ENCODE assay signal across 2 cellular contexts in the genomic region with DNA sequence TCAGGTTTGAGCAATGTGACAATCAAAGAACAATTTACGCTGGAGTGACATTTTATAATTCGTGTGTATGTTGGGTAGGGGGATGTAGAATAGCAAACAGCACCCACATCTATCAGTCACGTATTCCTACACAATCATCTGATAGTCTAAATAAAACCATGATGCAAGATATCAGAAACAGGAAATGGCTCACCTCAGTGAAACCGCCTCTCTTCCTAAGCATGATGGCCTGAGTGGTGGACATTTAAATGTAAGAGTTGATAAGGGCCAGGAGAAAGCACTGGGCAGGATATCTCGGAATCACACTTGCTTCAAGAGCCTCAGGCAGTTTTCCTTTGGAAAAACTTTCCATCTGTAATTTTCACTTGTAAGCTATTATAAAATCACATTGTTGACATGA.
TF ChIP-seq lines count a peak whose summit lies in the region.

No MANE protein-coding gene starts in this region.

TF ChIP-seq in GM23338, 12 proteins besides CTCF, POLR2A, EP300 and RAD21 (continued from another document):
- TF ChIP-seq REST (IDR thresholded peaks at IDR 0.05; ENCODE audit: unreplicated experiment): no peak

TF ChIP-seq in GM12878, 131 proteins besides CTCF, POLR2A, EP300 and RAD21 (continued from another document):
- TF ChIP-seq REST (IDR thresholded peaks at IDR 0.05; ENCODE audit: low read depth, low read length): no peak
- no peak for TF ChIP-seq ASH2L (IDR thresholded peaks at IDR 0.05; ENCODE audit: borderline replicate concordance, low read depth)
- TF ChIP-seq POLR2AphosphoS2 (IDR thresholded peaks at IDR 0.05; ENCODE audit: low read depth, low read length): no peak
